8 cellular contexts compared by ENCODE assay signal in the genomic region with DNA sequence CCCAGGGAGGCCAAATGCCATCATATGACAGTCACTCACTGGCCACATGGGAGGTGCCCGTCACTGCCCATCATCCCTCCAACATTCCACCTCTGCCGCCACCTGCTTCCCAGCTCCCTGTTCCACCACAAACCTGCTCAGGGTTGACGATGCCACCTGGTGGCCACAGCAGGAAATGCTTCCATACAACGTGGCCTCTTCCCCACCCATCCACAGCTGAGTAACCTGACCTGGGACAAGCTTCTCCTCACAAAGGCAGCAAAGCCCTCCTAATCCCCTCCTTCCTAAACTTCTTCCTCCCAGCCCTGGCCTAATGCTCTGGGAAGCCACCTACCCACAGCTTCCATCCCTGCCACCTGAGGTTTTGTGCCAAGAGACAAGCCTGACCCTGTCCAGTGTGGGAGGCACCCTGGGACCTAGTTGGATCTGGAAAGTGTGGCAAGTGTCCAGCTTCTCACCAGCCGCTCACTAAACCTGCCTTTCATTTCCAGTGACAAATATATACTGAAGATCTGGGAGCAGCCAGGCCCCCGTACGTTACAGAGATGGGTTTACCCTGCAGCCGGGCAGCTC. TPM values are rescaled to one million over a fixed set of nuclear protein-coding genes. Genes with fewer than 3 reads are reported as not detected.
A peak's percentile ranks its signal among the peaks of the same experiment; 100 is the strongest.
DNase-seq lines count a peak whose midpoint lies in the region; ATAC-seq, FAIRE-seq and TF ChIP-seq lines count a peak whose summit lies in the region.

No MANE protein-coding gene starts in this region.

- H3K4me1 Mint-ChIP-seq in activated CD4-positive, alpha-beta memory T cell treated with anti-CD3 and anti-CD28 coated beads for 36 hours (ENCODE audit: low read depth): peaks cover 2% of the 10 kb centered on the region

- POLR2A ChIA-PET in HEK293 (lab: Yijun Ruan, JAX): no interaction called here
- POLR2A ChIA-PET in activated CD4-positive, alpha-beta memory T cell treated with anti-CD3 and anti-CD28 coated beads for 36 hours (lab: Charles Lee): no interaction called here

- TF ChIP-seq POLR2A in upper lobe of left lung (IDR thresholded peaks at IDR 0.05) (no peak), GM12892 (IDR thresholded peaks at IDR 0.05; ENCODE audit: low read depth, low read length) (no peak)

- TF ChIP-seq EP300 in upper lobe of left lung (IDR thresholded peaks at IDR 0.05): no peak

- 0 out of 2 replicates have a peak, but pooled peaks cover 2% of the 10 kb centered on the region for H3K4me1 ChIP-seq in HEK293 (ENCODE audit: control insufficient read depth, insufficient read depth, low read length)
- peaks cover 23 to 37% (median 29%) of the 10 kb centered on the region in 4 donors for H3K4me1 ChIP-seq in upper lobe of left lung

- H3K27ac ChIP-seq in HEK293 (ENCODE audit: extremely low read depth, low read depth, low read length) (no peak overlapping the region), upper lobe of left lung (peak overlapping the region in 1 of 4 donors; percentile 19)

- peaks cover 11% of the 10 kb centered on the region for H3K9me3 Mint-ChIP-seq in activated CD4-positive, alpha-beta memory T cell treated with anti-CD3 and anti-CD28 coated beads for 36 hours

- TF ChIP-seq CTCF in HEK293 (tag by site-specific recombination; IDR thresholded peaks at IDR 0.05) (peak; percentile 88), upper lobe of left lung (IDR thresholded peaks at IDR 0.05) (peak in 5 of 6 experiments; percentile 39 to 74 (median 59))

- H3K27ac Mint-ChIP-seq in activated CD4-positive, alpha-beta memory T cell treated with anti-CD3 and anti-CD28 coated beads for 36 hours: peak overlapping the region; percentile 7

- CTCF ChIA-PET in HEK293 (lab: Yijun Ruan, JAX): interaction anchor here (0.6 to 3.6 kb wide), 22 partner anchors 10 to 783 kb away, joined by 3 to 25 read pairs (median 3); no protein-coding TSS in a partner anchor
- CTCF ChIA-PET in activated CD4-positive, alpha-beta memory T cell treated with anti-CD3 and anti-CD28 coated beads for 36 hours (lab: Charles Lee): interaction anchor here (0.7 to 2.8 kb wide), 20 partner anchors 8 to 181 kb away, joined by 3 to 28 read pairs (median 4); no protein-coding TSS in a partner anchor

- intact Hi-C loops in activated CD4-positive, alpha-beta memory T cell treated with anti-CD3 and anti-CD28 coated beads for 36 hours (cut with micrococcal nuclease): loop anchor here (2.0 kb wide), 1 partner anchor 172 kb away; no protein-coding TSS in a partner anchor

- H3K36me3 Mint-ChIP-seq in activated CD4-positive, alpha-beta memory T cell treated with anti-CD3 and anti-CD28 coated beads for 36 hours: peaks cover 5% of the 10 kb centered on the region

- H3K27me3 Mint-ChIP-seq in activated CD4-positive, alpha-beta memory T cell treated with anti-CD3 and anti-CD28 coated beads for 36 hours: peaks cover 25% of the 10 kb centered on the region

- H3K36me3 ChIP-seq in HEK293 (ENCODE audit: control insufficient read depth in 2 of 2, insufficient read depth in 1 of 2, low read length in 2 of 2) (no peaks in the 10 kb centered on the region), upper lobe of left lung (no peaks in the 10 kb centered on the region)

- H3K4me3 ChIP-seq in HEK293 (ENCODE audit: low read depth, low read length): no peak overlapping the region
- no peak overlapping the region for H3K4me3 ChIP-seq in upper lobe of left lung

- 74 to 76% methylated on average over 8 of the region's 8 CpGs for WGBS in upper lobe of left lung, 2 donors

- FAIRE-seq in GM12892 (lab: Jason Lieb, UNC): no peak

- ATAC-seq in upper lobe of left lung (ENCODE audit: low FRiP score in 2 of 2) (no peak), GM18868 (IDR thresholded peaks at IDR 0.05; ENCODE audit: unreplicated experiment) (no peak), HG03460 (IDR thresholded peaks at IDR 0.05; ENCODE audit: unreplicated experiment) (no peak)

- H3K4me3 Mint-ChIP-seq in activated CD4-positive, alpha-beta memory T cell treated with anti-CD3 and anti-CD28 coated beads for 36 hours: no peak overlapping the region

- peaks cover 0 to 14% (median 11%) of the 10 kb centered on the region in 4 donors for H3K27me3 ChIP-seq in upper lobe of left lung

- H3K9me3 ChIP-seq in HEK293 (ENCODE audit: control insufficient read depth, insufficient read depth, low read depth, low read length) (no peaks in the 10 kb centered on the region), upper lobe of left lung (peaks cover 0 to 11% (median 6%) of the 10 kb centered on the region in 4 donors)

- DNase-seq in DMS 273 (lab: John Stamatoyannopoulos, UW; ENCODE audit: unreplicated experiment): peak; percentile 77
- DNase-seq in activated CD4-positive, alpha-beta memory T cell treated with anti-CD3 and anti-CD28 coated beads for 36 hours: peak; percentile 64
- peak; percentile 77 for DNase-seq in iPS DF 19.7 (ENCODE audit: low read depth, low spot score)
- no peak for DNase-seq in upper lobe of left lung
- DNase-seq in GM12892 (ENCODE audit: insufficient read length): no peak

TF ChIP-seq in HEK293, 187 proteins besides CTCF, POLR2A, EP300 and RAD21 (continues in another document):
- no peak for TF ChIP-seq ZNF350 (tag by site-specific recombination; IDR thresholded peaks at IDR 0.05)
- TF ChIP-seq, protein P1, sequence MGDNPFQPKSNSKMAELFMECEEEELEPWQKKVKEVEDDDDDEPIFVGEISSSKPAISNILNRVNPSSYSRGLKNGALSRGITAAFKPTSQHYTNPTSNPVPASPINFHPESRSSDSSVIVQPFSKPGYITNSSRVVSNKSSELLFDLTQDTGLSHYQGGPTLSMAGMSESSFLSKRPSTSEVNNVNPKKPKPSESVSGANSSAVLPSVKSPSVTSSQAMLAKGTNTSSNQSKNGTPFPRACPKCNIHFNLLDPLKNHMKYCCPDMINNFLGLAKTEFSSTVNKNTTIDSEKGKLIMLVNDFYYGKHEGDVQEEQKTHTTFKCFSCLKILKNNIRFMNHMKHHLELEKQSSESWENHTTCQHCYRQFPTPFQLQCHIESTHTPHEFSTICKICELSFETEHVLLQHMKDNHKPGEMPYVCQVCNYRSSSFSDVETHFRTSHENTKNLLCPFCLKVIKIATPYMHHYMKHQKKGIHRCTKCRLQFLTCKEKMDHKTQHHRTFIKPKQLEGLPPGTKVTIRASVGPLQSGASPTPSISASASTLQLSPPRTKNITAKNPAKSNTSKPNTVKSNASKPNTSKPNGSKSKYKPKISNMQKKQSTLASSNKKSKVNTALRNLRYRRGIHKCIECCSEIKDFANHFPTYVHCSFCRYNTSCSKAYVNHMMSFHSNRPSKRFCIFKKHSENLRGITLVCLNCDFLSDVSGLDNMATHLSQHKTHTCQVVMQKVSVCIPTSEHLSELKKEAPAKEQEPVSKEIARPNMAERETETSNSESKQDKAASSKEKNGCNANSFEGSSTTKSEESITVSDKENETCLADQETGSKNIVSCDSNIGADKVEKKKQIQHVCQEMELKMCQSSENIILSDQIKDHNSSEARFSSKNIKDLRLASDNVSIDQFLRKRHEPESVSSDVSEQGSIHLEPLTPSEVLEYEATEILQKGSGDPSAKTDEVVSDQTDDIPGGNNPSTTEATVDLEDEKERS (tag by site-specific recombination; IDR thresholded peaks at IDR 0.05): peak; percentile 65; the same call in 1 of the 2 replicates
- TF ChIP-seq EGR2 (tag by site-specific recombination; IDR thresholded peaks at IDR 0.05; ENCODE audit: low read depth): 0 out of 2 replicates have a peak, but pooled peaks have one; percentile 22
- peak; percentile 84 for TF ChIP-seq ZNF600 (tag by site-specific recombination; IDR thresholded peaks at IDR 0.05)
- TF ChIP-seq ZNF658 (tag by site-specific recombination; IDR thresholded peaks at IDR 0.05): no peak
- TF ChIP-seq RBAK (tag by site-specific recombination; IDR thresholded peaks at IDR 0.05): no peak
- no peak for TF ChIP-seq GLI4 (tag by site-specific recombination; IDR thresholded peaks at IDR 0.05)
- TF ChIP-seq ZNF394 (tag by site-specific recombination; IDR thresholded peaks at IDR 0.05; ENCODE audit: borderline replicate concordance): peak; percentile 72; the same call in 1 of the 2 replicates
- no peak for TF ChIP-seq ZNF202 (tag by site-specific recombination; IDR thresholded peaks at IDR 0.05; ENCODE audit: borderline replicate concordance)
- TF ChIP-seq ZNF2 (tag by site-specific recombination; IDR thresholded peaks at IDR 0.05): peak; percentile 100
- TF ChIP-seq ZNF184 (tag by site-specific recombination; IDR thresholded peaks at IDR 0.05): no peak
- TF ChIP-seq, protein P2, sequence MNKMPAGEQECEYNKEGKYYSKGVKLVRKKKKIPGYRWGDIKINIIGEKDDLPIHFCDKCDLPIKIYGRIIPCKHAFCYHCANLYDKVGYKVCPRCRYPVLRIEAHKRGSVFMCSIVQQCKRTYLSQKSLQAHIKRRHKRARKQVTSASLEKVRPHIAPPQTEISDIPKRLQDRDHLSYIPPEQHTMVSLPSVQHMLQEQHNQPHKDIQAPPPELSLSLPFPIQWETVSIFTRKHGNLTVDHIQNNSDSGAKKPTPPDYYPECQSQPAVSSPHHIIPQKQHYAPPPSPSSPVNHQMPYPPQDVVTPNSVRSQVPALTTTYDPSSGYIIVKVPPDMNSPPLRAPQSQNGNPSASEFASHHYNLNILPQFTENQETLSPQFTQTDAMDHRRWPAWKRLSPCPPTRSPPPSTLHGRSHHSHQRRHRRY (tag by site-specific recombination; IDR thresholded peaks at IDR 0.05): no peak
- TF ChIP-seq ZNF654 (tag by site-specific recombination; IDR thresholded peaks at IDR 0.05; ENCODE audit: low read depth): peak; percentile 39
- TF ChIP-seq ZNF248 (tag by site-specific recombination; IDR thresholded peaks at IDR 0.05): no peak
- TF ChIP-seq ZNF585B (tag by site-specific recombination; IDR thresholded peaks at IDR 0.05): no peak

RNA-seq across cellular contexts. Expression of a gene that starts 4.3 kb away (rescaled TPM):
- 1 to 10 TPM; 1.1 to 1.3 TPM for total RNA-seq in activated CD4-positive, alpha-beta memory T cell treated with anti-CD3 and anti-CD28 coated beads for 36 hours
- 10 to 100 TPM in 1 of 6 donors, 1 to 10 TPM in 5; 2.0 to 19.9 (median 5.4) TPM for total RNA-seq in upper lobe of left lung
- 0.17 TPM for polyA plus RNA-seq in GM12892 (2012; ENCODE audit: missing spikeins)

Comparison
In these comparisons a context has a peak if more than half of its experiments do, and no peak if none do; other contexts are left out.
1. DNase-seq: peak in DMS 273 (single experiment), activated CD4-positive, alpha-beta memory T cell treated with anti-CD3 and anti-CD28 coated beads for 36 hours (single experiment) and iPS DF 19.7 (single experiment); none in upper lobe of left lung (0 of 2) and GM12892 (single experiment).